Comparison of ENCODE assay signal across 9 cellular contexts in the genomic region with DNA sequence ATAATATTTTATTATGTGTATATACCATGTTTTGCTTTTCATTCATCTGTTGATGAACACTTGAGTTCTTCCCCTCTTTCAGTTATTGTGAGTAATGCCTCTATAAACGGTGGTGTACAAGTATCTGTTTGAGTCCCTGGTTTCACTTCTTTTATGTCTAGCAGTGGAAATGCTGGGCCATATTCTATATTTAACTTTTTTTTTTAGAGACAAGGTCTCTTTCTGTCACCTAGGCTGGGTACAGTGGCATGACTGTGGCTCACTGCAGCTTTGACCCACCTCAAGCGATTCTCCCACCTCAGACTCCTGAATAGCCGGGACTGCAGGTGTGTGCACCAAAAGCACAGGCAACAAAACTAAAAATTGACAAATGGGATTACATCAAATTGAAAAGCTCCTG. TPM values are rescaled to one million over a fixed set of nuclear protein-coding genes. Genes with fewer than 3 reads are reported as not detected.
DNase-seq lines count a peak whose midpoint lies in the region; ATAC-seq and TF ChIP-seq lines count a peak whose summit lies in the region.
"Had no signal": no experiment of that assay in that cellular context is flagged by ENCODE, and none has a peak within 500 bp of the region (broad histone marks: within the 10 kb centered on the region; RNA-seq: fewer than 3 reads in every experiment).

No MANE protein-coding gene starts in this region.

- POLR2A ChIA-PET in activated CD8-positive, alpha-beta T cell treated with anti-CD3 and anti-CD28 coated beads for 36 hours (lab: Charles Lee) = interaction anchor here (0.6 to 0.7 kb wide), 2 partner anchors 18 to 31 kb away, joined by 3 read pairs; no protein-coding TSS in a partner anchor
- POLR2A ChIA-PET in activated CD8-positive, alpha-beta T cell treated with anti-CD3 and anti-CD28 coated beads, Interleukin-2, amount 10 ng/mL, durations not matched to agents 7 days and 5 days (lab: Charles Lee) = no interaction called here

- peak overlapping the region; percentile 51 for H3K4me3 ChIP-seq in Karpas-422 (ENCODE audit: low read length)
- no peak overlapping the region for H3K4me3 ChIP-seq in mesenchymal stem cell (ENCODE audit: insufficient read depth in 1 of 2, low read depth in 1 of 2, low read length in 2 of 2)

- no peak overlapping the region for H2BK12ac ChIP-seq in mesenchymal stem cell (ENCODE audit: low read length in 2 of 2)

- H3K36me3 ChIP-seq in Karpas-422 (ENCODE audit: insufficient read depth, low read length) (no peaks in the 10 kb centered on the region), mesenchymal stem cell (ENCODE audit: control insufficient read depth in 1 of 2, insufficient read depth in 2 of 2, low read depth in 1 of 2, low read length in 2 of 2) (peaks cover 6 to 18% of the 10 kb centered on the region in 2 experiments)

- no peak overlapping the region for H3K23ac ChIP-seq in mesenchymal stem cell (ENCODE audit: low read length in 2 of 2)

- intact Hi-C loops in activated CD8-positive, alpha-beta T cell treated with anti-CD3 and anti-CD28 coated beads for 36 hours (cut with micrococcal nuclease) = loop anchor here (10.0 kb wide), 2 partner anchors 116 to 226 kb away; partner anchors contain the start of genes CTDSPL2 and EIF3J

- H3K9me2 ChIP-seq in Karpas-422 (replicated peaks; ENCODE audit: insufficient read depth, low read length) = no peaks in the 10 kb centered on the region

- TF ChIP-seq CTCF in activated CD8-positive, alpha-beta T cell treated with anti-CD3 and anti-CD28 coated beads for 36 hours (IDR thresholded peaks at IDR 0.05) = no peak

- H2BK15ac ChIP-seq in mesenchymal stem cell (ENCODE audit: low read depth, poor library complexity, severe bottlenecking) = no peak overlapping the region

- H3K27me3 ChIP-seq in Karpas-422 (ENCODE audit: low read length) (no peaks in the 10 kb centered on the region), mesenchymal stem cell (ENCODE audit: control insufficient read depth in 1 of 2, insufficient read depth in 1 of 2, low read length in 2 of 2) (no peaks in the 10 kb centered on the region)

- no peak overlapping the region for H3K18ac ChIP-seq in mesenchymal stem cell (ENCODE audit: low read depth in 1 of 2, low read length in 2 of 2)

- H3K9ac ChIP-seq in Karpas-422 (ENCODE audit: low read length) (peak overlapping the region; percentile 35), mesenchymal stem cell (ENCODE audit: low read length) (no peak overlapping the region)

- H2BK120ac ChIP-seq in mesenchymal stem cell (ENCODE audit: low read depth, low read length) = no peak overlapping the region

- no peak overlapping the region for H3K4ac ChIP-seq in mesenchymal stem cell (ENCODE audit: low read depth in 1 of 2, low read length in 2 of 2)

- peak overlapping the region; percentile 76 for H3K4me2 ChIP-seq in Karpas-422 (ENCODE audit: low read depth, low read length, poor library complexity, severe bottlenecking)
- no peak overlapping the region for H3K4me2 ChIP-seq in mesenchymal stem cell (ENCODE audit: low read length, poor library complexity, severe bottlenecking)

- no peak overlapping the region for H4K91ac ChIP-seq in mesenchymal stem cell (ENCODE audit: low read length)

- H3K27ac Mint-ChIP-seq in activated CD8-positive, alpha-beta T cell treated with anti-CD3 and anti-CD28 coated beads for 36 hours = peak overlapping the region; percentile 96
- H3K27ac Mint-ChIP-seq in activated CD8-positive, alpha-beta T cell treated with anti-CD3 and anti-CD28 coated beads, Interleukin-2, amount 10 ng/mL, durations not matched to agents 7 days and 5 days = no peak overlapping the region

- H3K27ac ChIP-seq in Karpas-422 (ENCODE audit: low read length) (peak overlapping the region; percentile 80), mesenchymal stem cell (ENCODE audit: low read length, poor library complexity, severe bottlenecking) (no peak overlapping the region)

- peaks cover 49% of the 10 kb centered on the region for H3K4me1 ChIP-seq in Karpas-422 (ENCODE audit: low read length)
- H3K4me1 ChIP-seq in mesenchymal stem cell (ENCODE audit: control insufficient read depth, insufficient read depth, low read depth, low read length) = no peaks in the 10 kb centered on the region

- H3K79me2 ChIP-seq in Karpas-422 (ENCODE audit: low read length) = peaks cover 95% of the 10 kb centered on the region

- peaks cover 23% of the 10 kb centered on the region for H3K79me1 ChIP-seq in mesenchymal stem cell (replicated peaks; ENCODE audit: low read length, poor library complexity, severe bottlenecking)

- ATAC-seq in activated CD8-positive, alpha-beta T cell treated with anti-CD3 and anti-CD28 coated beads for 36 hours = peak; percentile 89
- ATAC-seq in activated CD8-positive, alpha-beta T cell treated with anti-CD3 and anti-CD28 coated beads, Interleukin-2, amount 10 ng/mL, durations not matched to agents 7 days and 5 days = no peak
- peak; percentile 86 for ATAC-seq in HG02642 (IDR thresholded peaks at IDR 0.05; ENCODE audit: poor library complexity, unreplicated experiment)

- no peak overlapping the region for H2BK5ac ChIP-seq in mesenchymal stem cell (ENCODE audit: low read depth, low read length, poor library complexity, severe bottlenecking)

- no peaks in the 10 kb centered on the region for H3K9me3 Mint-ChIP-seq in activated CD8-positive, alpha-beta T cell treated with anti-CD3 and anti-CD28 coated beads for 36 hours
- H3K9me3 Mint-ChIP-seq in activated CD8-positive, alpha-beta T cell treated with anti-CD3 and anti-CD28 coated beads, Interleukin-2, amount 10 ng/mL, durations not matched to agents 7 days and 5 days (ENCODE audit: insufficient read depth) = no peaks in the 10 kb centered on the region

- no peak overlapping the region for H2AK5ac ChIP-seq in mesenchymal stem cell (ENCODE audit: low read length, severe bottlenecking)

- H3K9me3 ChIP-seq in Karpas-422 (ENCODE audit: low read length) = no peaks in the 10 kb centered on the region
- H3K9me3 ChIP-seq in mesenchymal stem cell (ENCODE audit: control insufficient read depth, low read length) = no peaks in the 10 kb centered on the region

- peak overlapping the region; percentile 32 for H3K4me3 Mint-ChIP-seq in activated CD8-positive, alpha-beta T cell treated with anti-CD3 and anti-CD28 coated beads for 36 hours
- H3K4me3 Mint-ChIP-seq in activated CD8-positive, alpha-beta T cell treated with anti-CD3 and anti-CD28 coated beads, Interleukin-2, amount 10 ng/mL, durations not matched to agents 7 days and 5 days = no peak overlapping the region

- no peaks in the 10 kb centered on the region for H3K27me3 Mint-ChIP-seq in activated CD8-positive, alpha-beta T cell treated with anti-CD3 and anti-CD28 coated beads for 36 hours
- no peaks in the 10 kb centered on the region for H3K27me3 Mint-ChIP-seq in activated CD8-positive, alpha-beta T cell treated with anti-CD3 and anti-CD28 coated beads, Interleukin-2, amount 10 ng/mL, durations not matched to agents 7 days and 5 days (ENCODE audit: low read depth)

- H2AFZ ChIP-seq in Karpas-422 (ENCODE audit: low read length) (no peak overlapping the region), mesenchymal stem cell (ENCODE audit: low read depth, low read length) (no peak overlapping the region)

- DNase-seq in activated CD8-positive, alpha-beta T cell treated with anti-CD3 and anti-CD28 coated beads for 36 hours = peak; percentile 49
- DNase-seq in activated CD8-positive, alpha-beta T cell treated with anti-CD3 and anti-CD28 coated beads, Interleukin-2, amount 10 ng/mL, durations not matched to agents 7 days and 5 days = no peak
- peak; percentile 77 for DNase-seq in Karpas-422
- DNase-seq in stimulated activated CD8-positive, alpha-beta memory T cell treated with anti-CD3 and anti-CD28 coated beads, Interleukin-4, amount 100 ng/mL, for 48 hours = peak; percentile 54
- DNase-seq in ureter (ENCODE audit: low spot score) = no peak
- DNase-seq in mesenchymal stem cell = no peak
- DNase-seq in iPS-NIHi7 (ENCODE audit: extremely low spot score) = no peak
- DNase-seq: NCI-H774 had no signal

- no peak overlapping the region for H4K8ac ChIP-seq in mesenchymal stem cell (ENCODE audit: low read length)

- CTCF ChIA-PET in activated CD8-positive, alpha-beta T cell treated with anti-CD3 and anti-CD28 coated beads for 36 hours (lab: Charles Lee) = no interaction called here
- CTCF ChIA-PET in activated CD8-positive, alpha-beta T cell treated with anti-CD3 and anti-CD28 coated beads, Interleukin-2, amount 10 ng/mL, durations not matched to agents 7 days and 5 days (lab: Charles Lee) = interaction anchor here (2.6 kb wide), 1 partner anchor 21 kb away, joined by 6 read pairs; no protein-coding TSS in a partner anchor

- no peaks in the 10 kb centered on the region for H4K20me1 ChIP-seq in Karpas-422 (ENCODE audit: insufficient read depth, low read depth, low read length)

- H3K14ac ChIP-seq in mesenchymal stem cell (ENCODE audit: low read length in 2 of 2) = no peak overlapping the region

- 91% methylated on average over 3 of the region's 3 CpGs for WGBS in mesenchymal stem cell

- peaks cover 40% of the 10 kb centered on the region for H3K4me1 Mint-ChIP-seq in activated CD8-positive, alpha-beta T cell treated with anti-CD3 and anti-CD28 coated beads for 36 hours (ENCODE audit: low read depth)
- H3K4me1 Mint-ChIP-seq in activated CD8-positive, alpha-beta T cell treated with anti-CD3 and anti-CD28 coated beads, Interleukin-2, amount 10 ng/mL, durations not matched to agents 7 days and 5 days (ENCODE audit: low read depth) = peaks cover 18% of the 10 kb centered on the region

- peaks cover 23% of the 10 kb centered on the region for H3K36me3 Mint-ChIP-seq in activated CD8-positive, alpha-beta T cell treated with anti-CD3 and anti-CD28 coated beads for 36 hours (ENCODE audit: low read depth)
- no peaks in the 10 kb centered on the region for H3K36me3 Mint-ChIP-seq in activated CD8-positive, alpha-beta T cell treated with anti-CD3 and anti-CD28 coated beads, Interleukin-2, amount 10 ng/mL, durations not matched to agents 7 days and 5 days (ENCODE audit: low read depth)

RNA-seq across cellular contexts. Expression of gene GOLM2, which starts 19.9 kb away (rescaled TPM):
- total RNA-seq in activated CD8-positive, alpha-beta T cell treated with anti-CD3 and anti-CD28 coated beads for 36 hours = 10 to 100 TPM; 23.5 to 24.7 TPM
- total RNA-seq in activated CD8-positive, alpha-beta T cell treated with anti-CD3 and anti-CD28 coated beads, Interleukin-2, amount 10 ng/mL, durations not matched to agents 7 days and 5 days = 10 to 100 TPM; 39.8 to 47.0 TPM
- total RNA-seq in Karpas-422 (2014; rRNA removed; shearing (Covaris generic); ENCODE audit: low replicate concordance) = 103 and 109 TPM in 2 replicates
- total RNA-seq in ureter = 91.7 TPM
- polyA plus RNA-seq in mesenchymal stem cell (2013, experiment 1 of 2) = 102 TPM
- 107 TPM for polyA plus RNA-seq in mesenchymal stem cell (2013, experiment 2 of 2)

Comparison
In these comparisons a context has a peak if more than half of its experiments do, and no peak if none do; other contexts are left out.
1. DNase-seq: peak in activated CD8-positive, alpha-beta T cell treated with anti-CD3 and anti-CD28 coated beads for 36 hours (single experiment), Karpas-422 (single experiment) and stimulated activated CD8-positive, alpha-beta memory T cell treated with anti-CD3 and anti-CD28 coated beads, Interleukin-4, amount 100 ng/mL, for 48 hours (single experiment); none in activated CD8-positive, alpha-beta T cell treated with anti-CD3 and anti-CD28 coated beads, Interleukin-2, amount 10 ng/mL, durations not matched to agents 7 days and 5 days (single experiment), ureter (single experiment), mesenchymal stem cell (single experiment) and iPS-NIHi7 (single experiment).